In genomic region chr12:26125451-26126339, GRCh38 we compare ENCODE assay signal across 8 cellular contexts. TPM values are rescaled to one million over a fixed set of nuclear protein-coding genes. Genes with fewer than 3 reads are reported as not detected.
A peak's percentile ranks its signal among the peaks of the same experiment; 100 is the strongest.
DNase-seq lines count a peak whose midpoint lies in the region; TF ChIP-seq lines count a peak whose summit lies in the region.

No MANE protein-coding gene starts in this region.

- H4K91ac ChIP-seq in mesenchymal stem cell (ENCODE audit: low read length), result peak overlapping the region; percentile 92

- H2AK5ac ChIP-seq in mesenchymal stem cell (ENCODE audit: low read length, severe bottlenecking), result no peak overlapping the region

- H3K27ac ChIP-seq in mesenchymal stem cell (ENCODE audit: low read length, poor library complexity, severe bottlenecking), result peak overlapping the region; percentile 90

- no peaks in the 10 kb centered on the region for H3K27me3 ChIP-seq in mesenchymal stem cell (ENCODE audit: control insufficient read depth in 1 of 2, insufficient read depth in 1 of 2, low read length in 2 of 2)

- H2BK5ac ChIP-seq in mesenchymal stem cell (ENCODE audit: low read depth, low read length, poor library complexity, severe bottlenecking), result peak overlapping the region; percentile 93

- H3K36me3 Mint-ChIP-seq in stimulated activated naive CD8-positive, alpha-beta T cell treated with anti-CD3 and anti-CD28 coated beads, Interleukin-15, Interleukin-2, amounts not matched to agents 100 ng/mL and 50 ng/mL, for 24 hours (ENCODE audit: low read depth), result no peaks in the 10 kb centered on the region

- DNase-seq in GM12864 (ENCODE audit: low read depth) (no peak), HEK293T (ENCODE audit: extremely low spot score) (peak; percentile 70), NCI-H1417 treated with DMSO at 0.1 percent for 48 hours (lab: John Stamatoyannopoulos, UW) (peak; percentile 33), epithelial cell of esophagus (ENCODE audit: low read depth) (peak; percentile 95), mesenchymal stem cell (peak; percentile 83), cortex of kidney (lab: John Stamatoyannopoulos, UW) (no peak)
- peak; percentile 8 for DNase-seq in activated CD4-positive, alpha-beta T cell treated with anti-CD3 and anti-CD28 coated beads, Interleukin-2, amount 50 U/mL, for 1 hour

- H3K4me3 Mint-ChIP-seq in stimulated activated naive CD8-positive, alpha-beta T cell treated with anti-CD3 and anti-CD28 coated beads, Interleukin-15, Interleukin-2, amounts not matched to agents 100 ng/mL and 50 ng/mL, for 24 hours, result peak overlapping the region; percentile 84

- no peaks in the 10 kb centered on the region for H3K9me3 Mint-ChIP-seq in stimulated activated naive CD8-positive, alpha-beta T cell treated with anti-CD3 and anti-CD28 coated beads, Interleukin-15, Interleukin-2, amounts not matched to agents 100 ng/mL and 50 ng/mL, for 24 hours

- H3K36me3 ChIP-seq in mesenchymal stem cell (ENCODE audit: control insufficient read depth in 1 of 2, insufficient read depth in 2 of 2, low read depth in 1 of 2, low read length in 2 of 2), result no peaks in the 10 kb centered on the region

- H2BK120ac ChIP-seq in mesenchymal stem cell (ENCODE audit: low read depth, low read length), result peak overlapping the region; percentile 71

- under 1% methylated on average over 58 of the region's 65 CpGs for WGBS in mesenchymal stem cell

- H3K9ac ChIP-seq in mesenchymal stem cell (ENCODE audit: low read length), result peak overlapping the region; percentile 98

- CTCF ChIA-PET in HEK293T (lab: Yijun Ruan, JAX), result no interaction called here

- peak overlapping the region; percentile 59 to 81 for H3K4ac ChIP-seq in mesenchymal stem cell (ENCODE audit: low read depth in 1 of 2, low read length in 2 of 2)

- peak overlapping the region; percentile 92 to 98 for H3K18ac ChIP-seq in mesenchymal stem cell (ENCODE audit: low read depth in 1 of 2, low read length in 2 of 2)

- H2AFZ ChIP-seq in mesenchymal stem cell (ENCODE audit: low read depth, low read length), result peak overlapping the region; percentile 60

- peak overlapping the region; percentile 89 to 93 for H2BK12ac ChIP-seq in mesenchymal stem cell (ENCODE audit: low read length in 2 of 2)

- H3K14ac ChIP-seq in mesenchymal stem cell (ENCODE audit: low read length in 2 of 2), result peak overlapping the region in 1 of 2 experiments; percentile 29

- no peak for TF ChIP-seq CTCF in GM12864 (IDR thresholded peaks at IDR 0.05; ENCODE audit: low read depth, low read length, missing control alignments)
- no peak for TF ChIP-seq CTCF in epithelial cell of esophagus (IDR thresholded peaks at IDR 0.05; ENCODE audit: insufficient read depth, low read depth, low read length, missing control alignments)

- H3K23ac ChIP-seq in mesenchymal stem cell (ENCODE audit: low read length in 2 of 2), result peak overlapping the region in 1 of 2 experiments; percentile 77

- H3K4me1 Mint-ChIP-seq in stimulated activated naive CD8-positive, alpha-beta T cell treated with anti-CD3 and anti-CD28 coated beads, Interleukin-15, Interleukin-2, amounts not matched to agents 100 ng/mL and 50 ng/mL, for 24 hours (ENCODE audit: low read depth), result peaks cover 41% of the 10 kb centered on the region

- peak overlapping the region; percentile 99 for H3K4me2 ChIP-seq in mesenchymal stem cell (ENCODE audit: low read length, poor library complexity, severe bottlenecking)

- H3K9me3 ChIP-seq in mesenchymal stem cell (ENCODE audit: control insufficient read depth, low read length), result no peaks in the 10 kb centered on the region

- no peak overlapping the region for H3K27ac Mint-ChIP-seq in stimulated activated naive CD8-positive, alpha-beta T cell treated with anti-CD3 and anti-CD28 coated beads, Interleukin-15, Interleukin-2, amounts not matched to agents 100 ng/mL and 50 ng/mL, for 24 hours

- peaks cover 5% of the 10 kb centered on the region for H3K4me1 ChIP-seq in mesenchymal stem cell (ENCODE audit: control insufficient read depth, insufficient read depth, low read depth, low read length)

- peaks cover 79% of the 10 kb centered on the region for H3K27me3 Mint-ChIP-seq in stimulated activated naive CD8-positive, alpha-beta T cell treated with anti-CD3 and anti-CD28 coated beads, Interleukin-15, Interleukin-2, amounts not matched to agents 100 ng/mL and 50 ng/mL, for 24 hours

- peak overlapping the region; percentile 89 for H2BK15ac ChIP-seq in mesenchymal stem cell (ENCODE audit: low read depth, poor library complexity, severe bottlenecking)

- H3K4me3 ChIP-seq in GM12864 (ENCODE audit: low read depth, low read length), result peak overlapping the region; percentile 58
- H3K4me3 ChIP-seq in epithelial cell of esophagus (ENCODE audit: low read length), result peak overlapping the region; percentile 67
- H3K4me3 ChIP-seq in mesenchymal stem cell (ENCODE audit: insufficient read depth in 1 of 2, low read depth in 1 of 2, low read length in 2 of 2), result peak overlapping the region; percentile 79 to 91

- POLR2A ChIA-PET in HEK293T (lab: Yijun Ruan, JAX), result interaction anchor here (1.0 to 4.5 kb wide), 9 partner anchors 11 to 225 kb away, joined by 3 to 32 read pairs (median 4); no protein-coding TSS in a partner anchor

- H3K79me1 ChIP-seq in mesenchymal stem cell (replicated peaks; ENCODE audit: low read length, poor library complexity, severe bottlenecking), result no peaks in the 10 kb centered on the region

- peak overlapping the region; percentile 85 for H4K8ac ChIP-seq in mesenchymal stem cell (ENCODE audit: low read length)

TF ChIP-seq in HEK293T, 16 proteins besides CTCF, POLR2A, EP300 and RAD21:
- TF ChIP-seq ELF4 (IDR thresholded peaks at IDR 0.05) (no peak), L3MBTL2 (conservative IDR thresholded peaks at IDR 0.05) (peak; percentile 47)

RNA-seq across cellular contexts. Expression of gene BHLHE41, which starts 0.9 kb away (rescaled TPM):
- polyA plus RNA-seq in mesenchymal stem cell (2013, experiment 1 of 2), result 10.1 TPM
- 9.7 TPM for polyA plus RNA-seq in mesenchymal stem cell (2013, experiment 2 of 2)

Comparison
In these comparisons a context has a peak if more than half of its experiments do, and no peak if none do; other contexts are left out.
1. DNase-seq: peak in HEK293T (single experiment), NCI-H1417 treated with DMSO at 0.1 percent for 48 hours (single experiment), activated CD4-positive, alpha-beta T cell treated with anti-CD3 and anti-CD28 coated beads, Interleukin-2, amount 50 U/mL, for 1 hour (single experiment), epithelial cell of esophagus (single experiment) and mesenchymal stem cell (single experiment); none in GM12864 (single experiment) and cortex of kidney (single experiment).
2. Peak in every context shown above with its lines, with median percentiles within 50 percentile points of each other: H3K4me3 ChIP-seq.